Comparison of ENCODE assay signal across 9 cellular contexts in the genomic region with DNA sequence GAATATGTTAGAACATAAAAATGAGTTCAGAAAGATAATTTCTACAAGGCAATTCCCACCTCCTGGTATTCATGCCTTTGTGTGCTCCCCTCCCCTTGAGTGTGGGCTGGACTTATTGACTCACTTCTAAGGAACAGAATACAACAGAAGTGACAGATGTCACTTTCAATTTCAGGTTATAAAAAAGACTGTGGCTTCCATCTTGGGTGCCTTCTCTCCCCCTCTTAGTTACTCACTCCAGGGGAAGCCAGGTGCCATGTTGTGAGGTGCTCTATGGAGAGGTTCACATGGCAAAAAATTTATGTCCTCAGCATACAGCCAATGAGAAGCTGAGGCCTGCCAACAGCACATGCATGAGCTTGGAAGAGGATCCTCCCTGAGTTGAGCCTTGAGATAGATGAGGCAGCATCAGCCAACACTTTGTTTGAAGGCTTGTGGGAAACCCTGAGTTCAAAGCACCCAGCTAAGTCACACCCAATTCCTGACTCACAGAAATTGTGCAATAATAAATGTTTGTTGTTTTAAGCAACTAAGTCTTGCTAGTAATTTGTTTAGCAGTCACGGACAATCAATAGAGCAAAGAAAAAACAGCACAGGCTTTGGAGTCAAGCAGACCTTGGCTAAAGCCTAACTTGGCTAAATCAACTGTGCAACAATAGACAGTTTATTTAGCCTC.
A peak's percentile ranks its signal among the peaks of the same experiment; 100 is the strongest.
DNase-seq lines count a peak whose midpoint lies in the region; ATAC-seq and TF ChIP-seq lines count a peak whose summit lies in the region.
"Had no signal": no experiment of that assay in that cellular context is flagged by ENCODE, and none has a peak within 500 bp of the region (broad histone marks: within the 10 kb centered on the region; RNA-seq: fewer than 3 reads in every experiment).

No MANE protein-coding gene starts in this region.

- no peaks in the 10 kb centered on the region for H3K27me3 ChIP-seq in GM23248 (replicated peaks; ENCODE audit: insufficient read depth)
- H3K27me3 ChIP-seq in foreskin keratinocyte, result no peaks in the 10 kb centered on the region
- no peaks in the 10 kb centered on the region for H3K27me3 ChIP-seq in naive thymus-derived CD4-positive, alpha-beta T cell (ENCODE audit: control insufficient read depth in 2 of 2, insufficient read depth in 2 of 2, low read length in 2 of 2)
- H3K27me3 ChIP-seq in CD8-positive, alpha-beta T cell (ENCODE audit: insufficient read depth, low read length), result no peaks in the 10 kb centered on the region
- H3K27me3 ChIP-seq: adrenal gland had no signal

- no peak overlapping the region for H3K4me2 ChIP-seq in GM23248 (ENCODE audit: unreplicated experiment)

- H3K36me3 Mint-ChIP-seq in stimulated activated effector memory CD8-positive, alpha-beta T cell treated with anti-CD3 and anti-CD28 coated beads, Interleukin-12 subunit alpha, Interleukin-12 subunit beta, amount 100 ng/mL, for 72 hours, result no peaks in the 10 kb centered on the region
- H3K36me3 Mint-ChIP-seq in naive thymus-derived CD4-positive, alpha-beta T cell, result peaks cover 0 to 3% (median 0%) of the 10 kb centered on the region in 5 donors
- H3K36me3 Mint-ChIP-seq in CD8-positive, alpha-beta T cell, result no peaks in the 10 kb centered on the region

- H3K4me1 ChIP-seq in GM23248 (ENCODE audit: insufficient read depth) (peaks cover 14% of the 10 kb centered on the region), foreskin keratinocyte (no peaks in the 10 kb centered on the region)
- H3K4me1 ChIP-seq in naive thymus-derived CD4-positive, alpha-beta T cell (ENCODE audit: control insufficient read depth in 2 of 2, insufficient read depth in 2 of 2, low read length in 2 of 2), result no peaks in the 10 kb centered on the region
- H3K4me1 ChIP-seq in CD8-positive, alpha-beta T cell (ENCODE audit: insufficient read depth, low read length), result no peaks in the 10 kb centered on the region
- H3K4me1 ChIP-seq: adrenal gland had no signal

- TF ChIP-seq CTCF in foreskin keratinocyte (conservative IDR thresholded peaks at IDR 0.05), result no peak
- no peak for TF ChIP-seq CTCF in CD8-positive, alpha-beta T cell (IDR thresholded peaks at IDR 0.05)

- no peak overlapping the region for H3K27ac Mint-ChIP-seq in stimulated activated effector memory CD8-positive, alpha-beta T cell treated with anti-CD3 and anti-CD28 coated beads, Interleukin-12 subunit alpha, Interleukin-12 subunit beta, amount 100 ng/mL, for 72 hours
- H3K27ac Mint-ChIP-seq in naive thymus-derived CD4-positive, alpha-beta T cell, result no peak overlapping the region
- H3K27ac Mint-ChIP-seq in CD8-positive, alpha-beta T cell, result no peak overlapping the region

- intact Hi-C loops in naive thymus-derived CD4-positive, alpha-beta T cell (cut with micrococcal nuclease), result no loop called here
- intact Hi-C loops in CD8-positive, alpha-beta T cell (cut with DNase I, micrococcal nuclease), result no loop called here

- no peaks in the 10 kb centered on the region for H3K9me2 ChIP-seq in GM23248 (ENCODE audit: insufficient read depth)

- no peaks in the 10 kb centered on the region for H3K36me3 ChIP-seq in GM23248 (ENCODE audit: low read depth)
- no peaks in the 10 kb centered on the region for H3K36me3 ChIP-seq in naive thymus-derived CD4-positive, alpha-beta T cell (ENCODE audit: control insufficient read depth in 2 of 3, insufficient read depth in 3 of 3, low read length in 3 of 3)
- H3K36me3 ChIP-seq in CD8-positive, alpha-beta T cell (ENCODE audit: insufficient read depth, low read length), result no peaks in the 10 kb centered on the region
- H3K36me3 ChIP-seq: adrenal gland had no signal

- in situ Hi-C loops in GM23248 (cut with MboI), result no loop called here

- no peaks in the 10 kb centered on the region for H3K79me2 ChIP-seq in GM23248 (ENCODE audit: insufficient read depth)

- no peaks in the 10 kb centered on the region for H4K20me1 ChIP-seq in GM23248 (ENCODE audit: insufficient read depth)

- ATAC-seq in foreskin keratinocyte (peak; percentile 66), GM19351 (IDR thresholded peaks at IDR 0.05; ENCODE audit: unreplicated experiment) (no peak)
- no peak for ATAC-seq in stimulated activated effector memory CD8-positive, alpha-beta T cell treated with anti-CD3 and anti-CD28 coated beads, Interleukin-12 subunit alpha, Interleukin-12 subunit beta, amount 100 ng/mL, for 72 hours
- no peak for ATAC-seq in naive thymus-derived CD4-positive, alpha-beta T cell
- ATAC-seq in CD8-positive, alpha-beta T cell, result no peak

- H3K4me3 Mint-ChIP-seq in stimulated activated effector memory CD8-positive, alpha-beta T cell treated with anti-CD3 and anti-CD28 coated beads, Interleukin-12 subunit alpha, Interleukin-12 subunit beta, amount 100 ng/mL, for 72 hours, result no peak overlapping the region
- no peak overlapping the region for H3K4me3 Mint-ChIP-seq in naive thymus-derived CD4-positive, alpha-beta T cell
- no peak overlapping the region for H3K4me3 Mint-ChIP-seq in CD8-positive, alpha-beta T cell

- DNase-seq in A172 (ENCODE audit: low spot score), result peak; percentile 54
- peak; percentile 78 for DNase-seq in GM23248
- peak; percentile 21 to 24 for DNase-seq in activated T-cell treated with anti-CD3 and anti-CD28 coated beads, Interleukin-2, amount 50 U/mL, for 48 hours
- DNase-seq in foreskin keratinocyte, result peak; percentile 62 to 79
- DNase-seq in stimulated activated effector memory CD8-positive, alpha-beta T cell treated with anti-CD3 and anti-CD28 coated beads, Interleukin-12 subunit alpha, Interleukin-12 subunit beta, amount 100 ng/mL, for 72 hours (ENCODE audit: low spot score in 2 of 2), result no peak
- DNase-seq in naive thymus-derived CD4-positive, alpha-beta T cell, result no peak
- DNase-seq in CD8-positive, alpha-beta T cell, result no peak

- peaks cover 0 to 33% (median 19%) of the 10 kb centered on the region in 5 donors for H3K27me3 Mint-ChIP-seq in naive thymus-derived CD4-positive, alpha-beta T cell
- H3K27me3 Mint-ChIP-seq in CD8-positive, alpha-beta T cell (ENCODE audit: low read depth), result peaks cover 18% of the 10 kb centered on the region

- peaks cover 12% of the 10 kb centered on the region; the same call in 1 of the 2 replicates for H3F3A ChIP-seq in GM23248 (ENCODE audit: insufficient read depth)

- H3K27ac ChIP-seq in GM23248 (no peak overlapping the region), foreskin keratinocyte (no peak overlapping the region)
- no peak overlapping the region for H3K27ac ChIP-seq in naive thymus-derived CD4-positive, alpha-beta T cell (ENCODE audit: low read depth, low read length)
- H3K27ac ChIP-seq in CD8-positive, alpha-beta T cell (ENCODE audit: low read depth, low read length), result no peak overlapping the region
- H3K27ac ChIP-seq: adrenal gland had no signal

- H3K9me3 Mint-ChIP-seq in stimulated activated effector memory CD8-positive, alpha-beta T cell treated with anti-CD3 and anti-CD28 coated beads, Interleukin-12 subunit alpha, Interleukin-12 subunit beta, amount 100 ng/mL, for 72 hours, result no peaks in the 10 kb centered on the region
- peaks cover 0 to 18% (median 3%) of the 10 kb centered on the region in 11 donors for H3K9me3 Mint-ChIP-seq in naive thymus-derived CD4-positive, alpha-beta T cell
- no peaks in the 10 kb centered on the region for H3K9me3 Mint-ChIP-seq in CD8-positive, alpha-beta T cell

- no peak overlapping the region for H3K4me3 ChIP-seq in GM23248
- no peak overlapping the region for H3K4me3 ChIP-seq in naive thymus-derived CD4-positive, alpha-beta T cell (ENCODE audit: low read length)
- H3K4me3 ChIP-seq in CD8-positive, alpha-beta T cell (ENCODE audit: low read depth, low read length), result no peak overlapping the region
- H3K4me3 ChIP-seq: adrenal gland had no signal

- POLR2A ChIA-PET in naive thymus-derived CD4-positive, alpha-beta T cell (lab: Charles Lee), result no interaction called here
- POLR2A ChIA-PET in CD8-positive, alpha-beta T cell (lab: Charles Lee), result no interaction called here

- no peak overlapping the region for H2AFZ ChIP-seq in GM23248

- 8 to 10% methylated on average over 1 of the region's 1 CpG for WGBS in GM23248 (ENCODE audit: low coverage in 1 of 2, low lambda C conversion rate in 2 of 2, missing lambda C conversion rate in 2 of 2), 2 experiments

- H3K9ac ChIP-seq in GM23248, result no peak overlapping the region

- H3K9me3 ChIP-seq in GM23248 (ENCODE audit: low read depth), result no peaks in the 10 kb centered on the region
- H3K9me3 ChIP-seq in naive thymus-derived CD4-positive, alpha-beta T cell (ENCODE audit: control insufficient read depth in 2 of 3, low read length in 3 of 3), result no peaks in the 10 kb centered on the region
- H3K9me3 ChIP-seq in CD8-positive, alpha-beta T cell (ENCODE audit: low read length), result no peaks in the 10 kb centered on the region
- H3K9me3 ChIP-seq: adrenal gland had no signal

- CTCF ChIA-PET in naive thymus-derived CD4-positive, alpha-beta T cell (lab: Charles Lee), result no interaction called here
- CTCF ChIA-PET in CD8-positive, alpha-beta T cell (lab: Charles Lee), result no interaction called here

- H3K4me1 Mint-ChIP-seq in stimulated activated effector memory CD8-positive, alpha-beta T cell treated with anti-CD3 and anti-CD28 coated beads, Interleukin-12 subunit alpha, Interleukin-12 subunit beta, amount 100 ng/mL, for 72 hours, result no peaks in the 10 kb centered on the region
- no peaks in the 10 kb centered on the region for H3K4me1 Mint-ChIP-seq in naive thymus-derived CD4-positive, alpha-beta T cell
- no peaks in the 10 kb centered on the region for H3K4me1 Mint-ChIP-seq in CD8-positive, alpha-beta T cell (ENCODE audit: low read depth)

Comparison
In these comparisons a context has a peak if more than half of its experiments do, and no peak if none do; other contexts are left out.
1. DNase-seq: peak in A172 (single experiment), GM23248 (single experiment), activated T-cell treated with anti-CD3 and anti-CD28 coated beads, Interleukin-2, amount 50 U/mL, for 48 hours (2 of 2) and foreskin keratinocyte (2 of 2); none in stimulated activated effector memory CD8-positive, alpha-beta T cell treated with anti-CD3 and anti-CD28 coated beads, Interleukin-12 subunit alpha, Interleukin-12 subunit beta, amount 100 ng/mL, for 72 hours (0 of 2), naive thymus-derived CD4-positive, alpha-beta T cell (0 of 9) and CD8-positive, alpha-beta T cell (0 of 7).